In genomic region chr1:219567341-219567947, GRCh38 we compare ENCODE assay signal across 8 cellular contexts. TPM values are rescaled to one million over a fixed set of nuclear protein-coding genes. Genes with fewer than 3 reads are reported as not detected.
DNase-seq lines count a peak whose midpoint lies in the region; ATAC-seq, FAIRE-seq and TF ChIP-seq lines count a peak whose summit lies in the region.

No MANE protein-coding gene starts in this region.

- no peaks in the 10 kb centered on the region for H3K27me3 ChIP-seq in fibroblast of lung (ENCODE audit: control insufficient read depth, insufficient read depth, low read length)

- ATAC-seq in HG03354 (IDR thresholded peaks at IDR 0.05; ENCODE audit: poor library complexity, severe bottlenecking, unreplicated experiment): peak; percentile 60
- no peak for ATAC-seq in GM21381 (IDR thresholded peaks at IDR 0.05; ENCODE audit: unreplicated experiment)

- no peaks in the 10 kb centered on the region for H3K79me2 ChIP-seq in fibroblast of lung (ENCODE audit: control insufficient read depth, insufficient read depth, low read length)

- H3K9me3 ChIP-seq in fibroblast of lung (ENCODE audit: control insufficient read depth, insufficient read depth, low read depth, low read length): no peaks in the 10 kb centered on the region

- no peak overlapping the region for H3K27ac ChIP-seq in fibroblast of lung (ENCODE audit: insufficient read depth, low read length)

- no peaks in the 10 kb centered on the region for H4K20me1 ChIP-seq in fibroblast of lung (ENCODE audit: control insufficient read depth, extremely low read depth, insufficient read depth, low read length)

- TF ChIP-seq CTCF in fibroblast of lung (conservative IDR thresholded peaks at IDR 0.05 in 1 of 2, IDR thresholded peaks at IDR 0.05 in 1 of 2; ENCODE audit: low read depth in 1 of 2, low read length in 2 of 2): peak; percentile 68 to 72

- no peaks in the 10 kb centered on the region for H3K36me3 ChIP-seq in fibroblast of lung (ENCODE audit: control insufficient read depth, insufficient read depth, low read length)

- peak; percentile 3 to 27 for DNase-seq in NCI-H446 (lab: John Stamatoyannopoulos, UW)
- no peak for DNase-seq in NCI-H446 treated with DMSO at 0.1 percent for 48 hours (lab: John Stamatoyannopoulos, UW)
- peak; percentile 54 for DNase-seq in OCI-M1 (lab: John Stamatoyannopoulos, UW)
- peak; percentile 65 to 80 for DNase-seq in fibroblast of lung (ENCODE audit: low read depth in 2 of 2)
- peak; percentile 57 for DNase-seq in stromal cell of bone marrow (ENCODE audit: low read depth)
- DNase-seq in GM19239 (ENCODE audit: insufficient read length, low spot score): no peak

- H3K4me2 ChIP-seq in fibroblast of lung (ENCODE audit: extremely low read depth, insufficient read depth, low read length): no peak overlapping the region

- FAIRE-seq in GM19239 (lab: Jason Lieb, UNC): no peak

- no peak overlapping the region for H2AFZ ChIP-seq in fibroblast of lung (ENCODE audit: low read length)

- no peaks in the 10 kb centered on the region for H3K4me1 ChIP-seq in fibroblast of lung (ENCODE audit: control insufficient read depth, extremely low read depth, insufficient read depth, low read length)

- no peak overlapping the region for H3K4me3 ChIP-seq in fibroblast of lung (replicated peaks in 1 of 4; ENCODE audit: control extremely low read depth in 1 of 4, insufficient read depth in 1 of 4, low read depth in 3 of 4, low read length in 4 of 4)

- no peak overlapping the region for H3K9ac ChIP-seq in fibroblast of lung (ENCODE audit: insufficient read depth, low read length)

RNA-seq across cellular contexts. Expression of gene ZC3H11B, which starts 45.5 kb away (rescaled TPM):
- under 0.01 TPM in 1 of 2 replicates, not detected in the other for total RNA-seq in fibroblast of lung
- polyA plus RNA-seq in fibroblast of lung: 0.10 and 0.11 TPM in 2 replicates
- polyA plus RNA-seq in fibroblast of lung (2012): 0.08 TPM in 1 of 2 replicates, not detected in the other
- not detected in 2 replicates for polyA minus RNA-seq in fibroblast of lung (ENCODE audit: low replicate concordance)

Comparison
In these comparisons a context has a peak if more than half of its experiments do, and no peak if none do; other contexts are left out.
1. DNase-seq: peak in NCI-H446 (2 of 2), OCI-M1 (single experiment), fibroblast of lung (2 of 2) and stromal cell of bone marrow (single experiment); none in NCI-H446 treated with DMSO at 0.1 percent for 48 hours (single experiment) and GM19239 (single experiment).